Comparison of ENCODE assay signal across 1 cellular context in the genomic region with DNA sequence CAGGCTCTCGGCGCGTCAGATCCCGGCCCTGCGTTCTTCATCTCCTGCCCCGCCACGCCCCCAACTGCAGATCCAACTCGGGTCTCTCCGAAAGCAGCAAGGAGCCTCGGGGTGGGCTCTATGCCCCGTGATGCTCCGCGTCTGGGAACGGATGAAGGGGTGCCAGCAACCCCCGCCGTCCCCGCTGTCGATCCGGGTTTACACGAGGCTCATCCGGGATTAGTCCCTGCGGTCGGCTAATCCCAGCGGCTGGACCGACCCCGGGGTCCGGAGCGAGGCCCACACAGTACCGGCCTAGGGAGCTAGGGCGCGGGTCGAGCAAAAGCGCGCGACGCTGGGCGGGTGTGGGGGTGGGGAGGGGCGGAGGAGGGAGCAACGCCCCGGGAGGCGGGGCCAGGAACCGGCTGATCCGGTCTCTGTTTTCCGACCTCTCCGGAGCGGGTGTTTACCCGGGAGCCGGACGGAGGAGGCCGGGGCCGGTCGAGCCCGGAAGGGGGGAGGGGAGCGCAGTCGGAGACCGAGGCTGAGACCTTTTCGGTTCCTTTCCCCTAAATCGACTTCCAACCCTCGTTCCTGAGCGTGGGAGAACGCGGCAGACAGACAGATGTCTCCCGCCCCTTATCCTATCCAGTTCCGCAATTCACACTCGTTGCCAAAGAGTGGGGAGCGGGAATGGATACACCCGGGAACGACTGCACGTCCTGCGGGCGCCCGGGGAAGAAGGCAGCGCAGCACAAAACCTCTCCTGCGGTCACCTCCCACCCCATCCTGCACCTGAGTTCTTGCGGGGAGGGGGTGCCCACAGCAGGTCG.
TF ChIP-seq lines count a peak whose summit lies in the region.

No MANE protein-coding gene starts in this region.

TF ChIP-seq in HepG2, 621 proteins besides CTCF, POLR2A, EP300 and RAD21 (continued from another document and continues in another):
- 0 out of 2 replicates have a peak, but pooled peaks have one; percentile 27 for TF ChIP-seq AHR (CRISPR knock-in tag; IDR thresholded peaks at IDR 0.05)
- TF ChIP-seq, protein P1, sequence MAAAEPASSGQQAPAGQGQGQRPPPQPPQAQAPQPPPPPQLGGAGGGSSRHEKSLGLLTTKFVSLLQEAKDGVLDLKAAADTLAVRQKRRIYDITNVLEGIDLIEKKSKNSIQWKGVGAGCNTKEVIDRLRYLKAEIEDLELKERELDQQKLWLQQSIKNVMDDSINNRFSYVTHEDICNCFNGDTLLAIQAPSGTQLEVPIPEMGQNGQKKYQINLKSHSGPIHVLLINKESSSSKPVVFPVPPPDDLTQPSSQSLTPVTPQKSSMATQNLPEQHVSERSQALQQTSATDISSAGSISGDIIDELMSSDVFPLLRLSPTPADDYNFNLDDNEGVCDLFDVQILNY (CRISPR knock-in tag; conservative IDR thresholded peaks at IDR 0.05) = no peak
- TF ChIP-seq FIP1L1 (IDR thresholded peaks at IDR 0.05; ENCODE audit: borderline replicate concordance, insufficient read depth, low read depth, low read length) = no peak
- TF ChIP-seq, protein P2, sequence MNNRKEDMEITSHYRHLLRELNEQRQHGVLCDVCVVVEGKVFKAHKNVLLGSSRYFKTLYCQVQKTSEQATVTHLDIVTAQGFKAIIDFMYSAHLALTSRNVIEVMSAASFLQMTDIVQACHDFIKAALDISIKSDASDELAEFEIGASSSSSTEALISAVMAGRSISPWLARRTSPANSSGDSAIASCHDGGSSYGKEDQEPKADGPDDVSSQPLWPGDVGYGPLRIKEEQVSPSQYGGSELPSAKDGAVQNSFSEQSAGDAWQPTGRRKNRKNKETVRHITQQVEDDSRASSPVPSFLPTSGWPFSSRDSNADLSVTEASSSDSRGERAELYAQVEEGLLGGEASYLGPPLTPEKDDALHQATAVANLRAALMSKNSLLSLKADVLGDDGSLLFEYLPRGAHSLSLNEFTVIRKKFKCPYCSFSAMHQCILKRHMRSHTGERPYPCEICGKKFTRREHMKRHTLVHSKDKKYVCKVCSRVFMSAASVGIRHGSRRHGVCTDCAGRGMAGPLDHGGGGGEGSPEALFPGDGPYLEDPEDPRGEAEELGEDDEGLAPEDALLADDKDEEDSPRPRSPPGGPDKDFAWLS (CRISPR knock-in tag; IDR thresholded peaks at IDR 0.05; ENCODE audit: borderline replicate concordance) = no peak
- no peak for TF ChIP-seq ZNF607 (CRISPR knock-in tag; IDR thresholded peaks at IDR 0.05; ENCODE audit: borderline replicate concordance)
- TF ChIP-seq PRMT3 (CRISPR knock-in tag; IDR thresholded peaks at IDR 0.05; ENCODE audit: borderline replicate concordance, low read depth) = no peak
- TF ChIP-seq, protein P3, sequence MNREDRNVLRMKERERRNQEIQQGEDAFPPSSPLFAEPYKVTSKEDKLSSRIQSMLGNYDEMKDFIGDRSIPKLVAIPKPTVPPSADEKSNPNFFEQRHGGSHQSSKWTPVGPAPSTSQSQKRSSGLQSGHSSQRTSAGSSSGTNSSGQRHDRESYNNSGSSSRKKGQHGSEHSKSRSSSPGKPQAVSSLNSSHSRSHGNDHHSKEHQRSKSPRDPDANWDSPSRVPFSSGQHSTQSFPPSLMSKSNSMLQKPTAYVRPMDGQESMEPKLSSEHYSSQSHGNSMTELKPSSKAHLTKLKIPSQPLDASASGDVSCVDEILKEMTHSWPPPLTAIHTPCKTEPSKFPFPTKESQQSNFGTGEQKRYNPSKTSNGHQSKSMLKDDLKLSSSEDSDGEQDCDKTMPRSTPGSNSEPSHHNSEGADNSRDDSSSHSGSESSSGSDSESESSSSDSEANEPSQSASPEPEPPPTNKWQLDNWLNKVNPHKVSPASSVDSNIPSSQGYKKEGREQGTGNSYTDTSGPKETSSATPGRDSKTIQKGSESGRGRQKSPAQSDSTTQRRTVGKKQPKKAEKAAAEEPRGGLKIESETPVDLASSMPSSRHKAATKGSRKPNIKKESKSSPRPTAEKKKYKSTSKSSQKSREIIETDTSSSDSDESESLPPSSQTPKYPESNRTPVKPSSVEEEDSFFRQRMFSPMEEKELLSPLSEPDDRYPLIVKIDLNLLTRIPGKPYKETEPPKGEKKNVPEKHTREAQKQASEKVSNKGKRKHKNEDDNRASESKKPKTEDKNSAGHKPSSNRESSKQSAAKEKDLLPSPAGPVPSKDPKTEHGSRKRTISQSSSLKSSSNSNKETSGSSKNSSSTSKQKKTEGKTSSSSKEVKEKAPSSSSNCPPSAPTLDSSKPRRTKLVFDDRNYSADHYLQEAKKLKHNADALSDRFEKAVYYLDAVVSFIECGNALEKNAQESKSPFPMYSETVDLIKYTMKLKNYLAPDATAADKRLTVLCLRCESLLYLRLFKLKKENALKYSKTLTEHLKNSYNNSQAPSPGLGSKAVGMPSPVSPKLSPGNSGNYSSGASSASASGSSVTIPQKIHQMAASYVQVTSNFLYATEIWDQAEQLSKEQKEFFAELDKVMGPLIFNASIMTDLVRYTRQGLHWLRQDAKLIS (CRISPR knock-in tag; IDR thresholded peaks at IDR 0.05) = no peak
- TF ChIP-seq, protein P4, sequence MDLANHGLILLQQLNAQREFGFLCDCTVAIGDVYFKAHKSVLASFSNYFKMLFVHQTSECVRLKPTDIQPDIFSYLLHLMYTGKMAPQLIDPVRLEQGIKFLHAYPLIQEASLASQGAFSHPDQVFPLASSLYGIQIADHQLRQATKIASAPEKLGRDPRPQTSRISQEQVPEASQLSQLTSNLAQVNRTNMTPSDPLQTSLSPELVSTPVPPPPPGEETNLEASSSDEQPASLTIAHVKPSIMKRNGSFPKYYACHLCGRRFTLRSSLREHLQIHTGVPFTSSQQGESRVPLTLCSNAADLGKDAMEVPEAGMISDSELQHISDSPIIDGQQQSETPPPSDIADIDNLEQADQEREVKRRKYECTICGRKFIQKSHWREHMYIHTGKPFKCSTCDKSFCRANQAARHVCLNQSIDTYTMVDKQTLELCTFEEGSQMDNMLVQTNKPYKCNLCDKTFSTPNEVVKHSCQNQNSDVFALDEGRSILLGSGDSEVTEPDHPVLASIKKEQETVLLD (CRISPR knock-in tag; IDR thresholded peaks at IDR 0.05; ENCODE audit: low read depth) = peak; percentile 88
- TF ChIP-seq ZMYM4 (CRISPR knock-in tag; IDR thresholded peaks at IDR 0.05) = no peak
- peak; percentile 36; the same call in 1 of the 2 replicates for TF ChIP-seq GFI1 (CRISPR knock-in tag; IDR thresholded peaks at IDR 0.05; ENCODE audit: borderline replicate concordance)
- TF ChIP-seq SP5 (CRISPR knock-in tag; IDR thresholded peaks at IDR 0.05; ENCODE audit: borderline replicate concordance, low read depth) = 0 out of 2 replicates have a peak, but pooled peaks have one; percentile 57
- peak; percentile 84 for TF ChIP-seq ETV5 (CRISPR knock-in tag; IDR thresholded peaks at IDR 0.05; ENCODE audit: borderline replicate concordance)
- peak; percentile 34; the same call in 1 of the 2 replicates for TF ChIP-seq ZBTB42 (CRISPR knock-in tag; IDR thresholded peaks at IDR 0.05)
- peak; percentile 26; the same call in 1 of the 2 replicates for TF ChIP-seq NCOA2 (CRISPR knock-in tag; IDR thresholded peaks at IDR 0.05)
- TF ChIP-seq, protein P5, sequence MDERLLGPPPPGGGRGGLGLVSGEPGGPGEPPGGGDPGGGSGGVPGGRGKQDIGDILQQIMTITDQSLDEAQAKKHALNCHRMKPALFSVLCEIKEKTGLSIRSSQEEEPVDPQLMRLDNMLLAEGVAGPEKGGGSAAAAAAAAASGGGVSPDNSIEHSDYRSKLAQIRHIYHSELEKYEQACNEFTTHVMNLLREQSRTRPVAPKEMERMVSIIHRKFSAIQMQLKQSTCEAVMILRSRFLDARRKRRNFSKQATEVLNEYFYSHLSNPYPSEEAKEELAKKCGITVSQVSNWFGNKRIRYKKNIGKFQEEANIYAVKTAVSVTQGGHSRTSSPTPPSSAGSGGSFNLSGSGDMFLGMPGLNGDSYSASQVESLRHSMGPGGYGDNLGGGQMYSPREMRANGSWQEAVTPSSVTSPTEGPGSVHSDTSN (CRISPR knock-in tag; IDR thresholded peaks at IDR 0.05) = no peak
- TF ChIP-seq ZNF816 (CRISPR knock-in tag; IDR thresholded peaks at IDR 0.05; ENCODE audit: borderline replicate concordance) = no peak
- TF ChIP-seq YEATS4 (CRISPR knock-in tag; IDR thresholded peaks at IDR 0.05; ENCODE audit: borderline replicate concordance) = peak; percentile 19; the same call in 1 of the 2 replicates
- peak; percentile 64; the same call in 1 of the 2 replicates for TF ChIP-seq ZNF605 (CRISPR knock-in tag; IDR thresholded peaks at IDR 0.05)
- TF ChIP-seq, protein P6, sequence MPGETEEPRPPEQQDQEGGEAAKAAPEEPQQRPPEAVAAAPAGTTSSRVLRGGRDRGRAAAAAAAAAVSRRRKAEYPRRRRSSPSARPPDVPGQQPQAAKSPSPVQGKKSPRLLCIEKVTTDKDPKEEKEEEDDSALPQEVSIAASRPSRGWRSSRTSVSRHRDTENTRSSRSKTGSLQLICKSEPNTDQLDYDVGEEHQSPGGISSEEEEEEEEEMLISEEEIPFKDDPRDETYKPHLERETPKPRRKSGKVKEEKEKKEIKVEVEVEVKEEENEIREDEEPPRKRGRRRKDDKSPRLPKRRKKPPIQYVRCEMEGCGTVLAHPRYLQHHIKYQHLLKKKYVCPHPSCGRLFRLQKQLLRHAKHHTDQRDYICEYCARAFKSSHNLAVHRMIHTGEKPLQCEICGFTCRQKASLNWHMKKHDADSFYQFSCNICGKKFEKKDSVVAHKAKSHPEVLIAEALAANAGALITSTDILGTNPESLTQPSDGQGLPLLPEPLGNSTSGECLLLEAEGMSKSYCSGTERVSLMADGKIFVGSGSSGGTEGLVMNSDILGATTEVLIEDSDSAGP (CRISPR knock-in tag; IDR thresholded peaks at IDR 0.05; ENCODE audit: borderline replicate concordance) = peak; percentile 34; the same call in 1 of the 2 replicates
- peak; percentile 25; the same call in 1 of the 2 replicates for TF ChIP-seq MEF2D (CRISPR knock-in tag; IDR thresholded peaks at IDR 0.05)
- TF ChIP-seq, protein P7, sequence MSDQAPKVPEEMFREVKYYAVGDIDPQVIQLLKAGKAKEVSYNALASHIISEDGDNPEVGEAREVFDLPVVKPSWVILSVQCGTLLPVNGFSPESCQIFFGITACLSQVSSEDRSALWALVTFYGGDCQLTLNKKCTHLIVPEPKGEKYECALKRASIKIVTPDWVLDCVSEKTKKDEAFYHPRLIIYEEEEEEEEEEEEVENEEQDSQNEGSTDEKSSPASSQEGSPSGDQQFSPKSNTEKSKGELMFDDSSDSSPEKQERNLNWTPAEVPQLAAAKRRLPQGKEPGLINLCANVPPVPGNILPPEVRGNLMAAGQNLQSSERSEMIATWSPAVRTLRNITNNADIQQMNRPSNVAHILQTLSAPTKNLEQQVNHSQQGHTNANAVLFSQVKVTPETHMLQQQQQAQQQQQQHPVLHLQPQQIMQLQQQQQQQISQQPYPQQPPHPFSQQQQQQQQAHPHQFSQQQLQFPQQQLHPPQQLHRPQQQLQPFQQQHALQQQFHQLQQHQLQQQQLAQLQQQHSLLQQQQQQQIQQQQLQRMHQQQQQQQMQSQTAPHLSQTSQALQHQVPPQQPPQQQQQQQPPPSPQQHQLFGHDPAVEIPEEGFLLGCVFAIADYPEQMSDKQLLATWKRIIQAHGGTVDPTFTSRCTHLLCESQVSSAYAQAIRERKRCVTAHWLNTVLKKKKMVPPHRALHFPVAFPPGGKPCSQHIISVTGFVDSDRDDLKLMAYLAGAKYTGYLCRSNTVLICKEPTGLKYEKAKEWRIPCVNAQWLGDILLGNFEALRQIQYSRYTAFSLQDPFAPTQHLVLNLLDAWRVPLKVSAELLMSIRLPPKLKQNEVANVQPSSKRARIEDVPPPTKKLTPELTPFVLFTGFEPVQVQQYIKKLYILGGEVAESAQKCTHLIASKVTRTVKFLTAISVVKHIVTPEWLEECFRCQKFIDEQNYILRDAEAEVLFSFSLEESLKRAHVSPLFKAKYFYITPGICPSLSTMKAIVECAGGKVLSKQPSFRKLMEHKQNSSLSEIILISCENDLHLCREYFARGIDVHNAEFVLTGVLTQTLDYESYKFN (CRISPR knock-in tag; conservative IDR thresholded peaks at IDR 0.05) = 0 out of 2 replicates have a peak, but pooled peaks have one; percentile 49
- TF ChIP-seq ZNF563 (CRISPR knock-in tag; IDR thresholded peaks at IDR 0.05) = peak; percentile 6; the same call in 1 of the 2 replicates
- TF ChIP-seq, protein P8, sequence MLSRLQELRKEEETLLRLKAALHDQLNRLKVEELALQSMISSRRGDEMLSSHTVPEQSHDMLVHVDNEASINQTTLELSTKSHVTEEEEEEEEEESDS (CRISPR knock-in tag; IDR thresholded peaks at IDR 0.05; ENCODE audit: borderline replicate concordance) = no peak
- TF ChIP-seq, protein P9, sequence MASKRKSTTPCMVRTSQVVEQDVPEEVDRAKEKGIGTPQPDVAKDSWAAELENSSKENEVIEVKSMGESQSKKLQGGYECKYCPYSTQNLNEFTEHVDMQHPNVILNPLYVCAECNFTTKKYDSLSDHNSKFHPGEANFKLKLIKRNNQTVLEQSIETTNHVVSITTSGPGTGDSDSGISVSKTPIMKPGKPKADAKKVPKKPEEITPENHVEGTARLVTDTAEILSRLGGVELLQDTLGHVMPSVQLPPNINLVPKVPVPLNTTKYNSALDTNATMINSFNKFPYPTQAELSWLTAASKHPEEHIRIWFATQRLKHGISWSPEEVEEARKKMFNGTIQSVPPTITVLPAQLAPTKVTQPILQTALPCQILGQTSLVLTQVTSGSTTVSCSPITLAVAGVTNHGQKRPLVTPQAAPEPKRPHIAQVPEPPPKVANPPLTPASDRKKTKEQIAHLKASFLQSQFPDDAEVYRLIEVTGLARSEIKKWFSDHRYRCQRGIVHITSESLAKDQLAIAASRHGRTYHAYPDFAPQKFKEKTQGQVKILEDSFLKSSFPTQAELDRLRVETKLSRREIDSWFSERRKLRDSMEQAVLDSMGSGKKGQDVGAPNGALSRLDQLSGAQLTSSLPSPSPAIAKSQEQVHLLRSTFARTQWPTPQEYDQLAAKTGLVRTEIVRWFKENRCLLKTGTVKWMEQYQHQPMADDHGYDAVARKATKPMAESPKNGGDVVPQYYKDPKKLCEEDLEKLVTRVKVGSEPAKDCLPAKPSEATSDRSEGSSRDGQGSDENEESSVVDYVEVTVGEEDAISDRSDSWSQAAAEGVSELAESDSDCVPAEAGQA (IDR thresholded peaks at IDR 0.05; ENCODE audit: low read depth) = no peak
- TF ChIP-seq, protein P9 (CRISPR knock-in tag; IDR thresholded peaks at IDR 0.05; ENCODE audit: borderline replicate concordance) = no peak
- no peak for TF ChIP-seq NAIF1 (CRISPR knock-in tag; IDR thresholded peaks at IDR 0.05; ENCODE audit: borderline replicate concordance)
- TF ChIP-seq JUN (CRISPR knock-in tag; IDR thresholded peaks at IDR 0.05) = no peak
- TF ChIP-seq ZSCAN21 (CRISPR knock-in tag; IDR thresholded peaks at IDR 0.05; ENCODE audit: borderline replicate concordance) = peak; percentile 73; the same call in 1 of the 2 replicates
- TF ChIP-seq SOX13 (IDR thresholded peaks at IDR 0.05) = no peak
- TF ChIP-seq SOX13 (CRISPR knock-in tag; conservative IDR thresholded peaks at IDR 0.05 in 1 of 2, IDR thresholded peaks at IDR 0.05 in 1 of 2) = 0 out of 4 replicates have a peak, but pooled peaks of 1 of the 2 experiments have one; percentile 15
